Comparison of ENCODE assay signal across 8 cellular contexts in the genomic region with DNA sequence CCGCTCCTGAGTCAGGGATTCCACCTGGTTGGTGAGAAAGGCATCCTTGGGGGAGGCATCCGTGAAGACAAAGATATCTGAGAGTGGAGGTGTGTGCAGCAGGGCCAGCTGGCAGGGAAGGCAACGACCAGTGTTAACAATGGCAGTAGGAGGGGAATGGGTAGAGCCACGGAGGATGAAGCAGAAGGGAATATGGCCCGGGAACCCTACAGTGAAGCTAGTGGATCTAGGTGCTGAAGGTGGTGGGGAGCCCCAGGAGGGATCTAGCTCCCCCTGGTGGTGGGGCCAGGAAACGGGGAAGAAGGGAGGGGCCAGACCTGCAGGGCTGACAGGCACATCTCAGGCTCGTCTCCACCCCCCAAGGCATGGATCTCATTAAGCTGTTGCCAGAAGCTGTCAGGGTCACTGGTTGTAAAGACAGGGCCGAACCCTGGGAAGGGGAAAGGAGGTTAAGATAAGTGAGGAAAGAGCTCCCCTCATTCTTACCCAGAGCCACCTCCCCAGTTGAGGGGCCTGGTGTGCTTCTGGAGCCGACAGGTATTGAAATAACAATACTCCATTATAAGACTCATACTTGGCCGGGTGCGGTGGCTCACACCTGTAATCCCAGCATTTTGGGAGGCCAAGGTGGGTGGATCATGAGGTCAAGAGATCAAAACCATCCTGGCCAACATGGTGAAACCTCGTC. TPM values are rescaled to one million over a fixed set of nuclear protein-coding genes. Genes with fewer than 3 reads are reported as not detected.
DNase-seq lines count a peak whose midpoint lies in the region; ATAC-seq and TF ChIP-seq lines count a peak whose summit lies in the region.

No MANE protein-coding gene starts in this region.

- H3K4me3 ChIP-seq in MG63 (no peak overlapping the region), adipocyte (ENCODE audit: low read length) (no peak overlapping the region), hepatocyte (no peak overlapping the region)

- H4K20me1 ChIP-seq in hepatocyte (ENCODE audit: insufficient read depth, poor library complexity, severe bottlenecking): no peaks in the 10 kb centered on the region

- no peaks in the 10 kb centered on the region for H3K79me2 ChIP-seq in hepatocyte

- no peak overlapping the region for H3K4me2 ChIP-seq in hepatocyte

- DNase-seq in EL (peak; percentile 65), MG63 (peak; percentile 47), T-helper 2 cell (peak; percentile 59 to 81 (median 72)), adipocyte (ENCODE audit: low read depth) (peak; percentile 42), hepatocyte (ENCODE audit: low spot score) (peak; percentile 76)
- DNase-seq in stimulated activated CD4-positive, alpha-beta T cell treated with anti-CD3 and anti-CD28 coated beads, Interleukin-1b, Interleukin-23, amount 100 ng/mL, for 48 hours: peak; percentile 86

- H3K36me3 ChIP-seq in MG63 (no peaks in the 10 kb centered on the region), adipocyte (ENCODE audit: control insufficient read depth, insufficient read depth, low read length, severe bottlenecking) (no peaks in the 10 kb centered on the region), hepatocyte (replicated peaks; ENCODE audit: insufficient read depth, low read depth) (no peaks in the 10 kb centered on the region)

- H3K9me2 ChIP-seq in hepatocyte (replicated peaks; ENCODE audit: insufficient read depth): no peaks in the 10 kb centered on the region

- peak; percentile 54 for TF ChIP-seq CTCF in hepatocyte (IDR thresholded peaks at IDR 0.05; ENCODE audit: poor library complexity)

- no peaks in the 10 kb centered on the region for H3K4me1 ChIP-seq in adipocyte (ENCODE audit: control insufficient read depth, insufficient read depth, low read length)
- H3K4me1 ChIP-seq in hepatocyte (ENCODE audit: insufficient read depth): no peaks in the 10 kb centered on the region

- H3K9me3 ChIP-seq in MG63 (no peaks in the 10 kb centered on the region), adipocyte (ENCODE audit: control insufficient read depth, low read length) (no peaks in the 10 kb centered on the region), hepatocyte (ENCODE audit: low read depth) (no peaks in the 10 kb centered on the region)

- no peak overlapping the region for H2AFZ ChIP-seq in hepatocyte

- ATAC-seq in GM21737 (IDR thresholded peaks at IDR 0.05; ENCODE audit: unreplicated experiment): no peak
- ATAC-seq in HG02623 (IDR thresholded peaks at IDR 0.05; ENCODE audit: unreplicated experiment): no peak

- no peak overlapping the region for H3K9ac ChIP-seq in adipocyte (ENCODE audit: low read length)

- no peak overlapping the region for H3K27ac ChIP-seq in hepatocyte

- 73% methylated on average over 12 of the region's 12 CpGs for WGBS in hepatocyte (ENCODE audit: low lambda C conversion rate, missing lambda C conversion rate)

- no peaks in the 10 kb centered on the region for H3K27me3 ChIP-seq in MG63
- H3K27me3 ChIP-seq in adipocyte (replicated peaks; ENCODE audit: control insufficient read depth, insufficient read depth, low read length): peaks cover 7% of the 10 kb centered on the region
- no peaks in the 10 kb centered on the region for H3K27me3 ChIP-seq in hepatocyte

RNA-seq across cellular contexts. Expression of a gene that starts 7.3 kb away (rescaled TPM):
- total RNA-seq in MG63 (2014; rRNA removed; shearing (Covaris generic); ENCODE audit: low replicate concordance): 0.13 and 0.84 TPM in 2 replicates
- total RNA-seq in hepatocyte: 1.5 and 3.4 TPM in 2 replicates
- polyA plus RNA-seq in hepatocyte: 2.8 and 5.2 TPM in 2 replicates

RNA-seq across cellular contexts. Expression of a gene that starts 7.4 kb away (rescaled TPM):
- 2.5 TPM in 1 of 2 replicates, not detected in the other for total RNA-seq in MG63 (2014; rRNA removed; shearing (Covaris generic); ENCODE audit: low replicate concordance)
- 1.4 and 4.1 TPM in 2 replicates for total RNA-seq in hepatocyte
- polyA plus RNA-seq in hepatocyte: 1.8 and 2.0 TPM in 2 replicates

RNA-seq across cellular contexts. Expression of a gene that starts 25.7 kb away (rescaled TPM):
- 58.8 and 107 TPM in 2 replicates for total RNA-seq in MG63 (2014; rRNA removed; shearing (Covaris generic); ENCODE audit: low replicate concordance)
- total RNA-seq in hepatocyte: 23.3 and 36.6 TPM in 2 replicates
- polyA plus RNA-seq in hepatocyte: 51.0 and 59.6 TPM in 2 replicates

RNA-seq across cellular contexts. Expression of a gene that starts 30.0 kb away (rescaled TPM):
- 3.1 and 6.3 TPM in 2 replicates for total RNA-seq in MG63 (2014; rRNA removed; shearing (Covaris generic); ENCODE audit: low replicate concordance)
- total RNA-seq in hepatocyte: 6.4 and 7.9 TPM in 2 replicates
- 4.9 and 8.5 TPM in 2 replicates for polyA plus RNA-seq in hepatocyte

RNA-seq across cellular contexts. Expression of a gene that starts 33.5 kb away (rescaled TPM):
- 571 and 764 TPM in 2 replicates for total RNA-seq in MG63 (2014; rRNA removed; shearing (Covaris generic); ENCODE audit: low replicate concordance)
- 454 and 463 TPM in 2 replicates for total RNA-seq in hepatocyte
- polyA plus RNA-seq in hepatocyte: 555 and 599 TPM in 2 replicates
